ENCODE assay signal across 29 cellular contexts in the genomic region with DNA sequence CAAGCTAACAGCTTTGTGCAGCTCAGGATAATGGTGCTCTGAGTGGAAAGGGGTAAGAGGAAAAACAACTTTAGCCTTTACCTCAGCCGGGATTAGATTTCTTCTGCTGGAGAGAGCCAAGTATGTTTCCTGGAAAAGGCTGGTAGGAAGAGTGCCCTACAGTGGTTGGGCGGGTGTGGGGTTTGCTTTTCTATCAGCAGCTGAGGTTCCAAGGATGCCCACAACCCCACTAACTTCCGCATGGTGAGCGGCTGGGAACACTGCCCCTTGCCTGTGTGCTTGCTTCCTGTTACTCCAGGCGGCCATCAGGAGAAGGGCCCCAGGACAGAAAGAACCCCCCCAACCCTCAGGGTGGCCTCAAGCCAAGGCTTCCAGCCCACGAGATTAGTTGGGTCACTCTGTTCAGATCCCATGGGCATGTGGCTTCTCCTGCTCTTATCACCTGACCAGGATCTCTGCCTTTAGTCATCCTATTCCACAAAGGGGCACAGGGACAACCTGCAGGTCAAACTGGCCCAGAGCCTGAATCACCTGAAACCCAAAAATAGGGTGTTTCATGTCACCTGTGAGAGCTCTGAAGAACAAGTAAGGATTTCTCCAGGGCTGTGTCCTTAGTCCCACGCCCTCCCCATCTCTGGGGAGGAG. TPM values are rescaled to one million over a fixed set of nuclear protein-coding genes. Genes with fewer than 3 reads are reported as not detected.
"Had no signal": no experiment of that assay in that cellular context is flagged by ENCODE, and none has a peak within 500 bp of the region (broad histone marks: within the 10 kb centered on the region; RNA-seq: fewer than 3 reads in every experiment).

No MANE protein-coding gene starts in this region.

- H3K27me3 Mint-ChIP-seq: activated naive CD8-positive, alpha-beta T cell had no signal

- H3K4me3 ChIP-seq: SJSA1 had no signal

- H3K4me3 Mint-ChIP-seq: activated CD8-positive, alpha-beta T cell treated with anti-CD3 and anti-CD28 coated beads, Interleukin-2, amount 10 ng/mL, durations not matched to agents 7 days and 5 days; activated naive CD8-positive, alpha-beta T cell had no signal

- H3K27ac ChIP-seq: KMS-11, SJSA1 had no signal

- H3K4me2 ChIP-seq: KMS-11 had no signal

- H3K36me3 Mint-ChIP-seq: activated naive CD8-positive, alpha-beta T cell had no signal

- DNase-seq: activated CD4-positive, alpha-beta T cell treated with anti-CD3 and anti-CD28 coated beads for 4 hours; activated CD4-positive, alpha-beta T cell treated with anti-CD3 and anti-CD28 coated beads, Interleukin-2, amount 50 U/mL, for 4 hours; activated CD8-positive, alpha-beta memory T cell treated with anti-CD3 and anti-CD28 coated beads, Interleukin-2, amount 50 U/mL, for 48 hours; activated CD8-positive, alpha-beta T cell treated with anti-CD3 and anti-CD28 coated beads, Interleukin-2, amount 10 ng/mL, durations not matched to agents 7 days and 5 days; activated effector memory CD4-positive, alpha-beta T cell treated with anti-CD3 and anti-CD28 coated beads, Interleukin-2, amount 50 U/mL, for 16 hours; activated naive CD4-positive, alpha-beta T cell treated with Interleukin-2 at 50 U/mL for 16 hours; activated T-cell treated with anti-CD3 and anti-CD28 coated beads, Interleukin-2, amount 50 U/mL, for 1 hour; amygdala; NCI-H1092; NCI-H1417; NCI-H1694; NCI-H2029; NCI-H2107; NCI-H2171 treated with DMSO at 0.1 percent for 48 hours; NCI-H226; NCI-H526; NCI-H82; OCI-M1; RPMI8226; SHP77; SW 1271 had no signal

- H3K9ac ChIP-seq: KMS-11 had no signal

- ATAC-seq: activated CD4-positive, CD25-positive, alpha-beta regulatory T cell treated with anti-CD3 and anti-CD28 coated beads, Interleukin-2, amount 50 U/mL, for 24 hours; activated CD8-positive, alpha-beta T cell treated with anti-CD3 and anti-CD28 coated beads, Interleukin-2, amount 10 ng/mL, durations not matched to agents 7 days and 5 days; Panc1; SK-N-SH treated with all-trans-retinoic acid at 6 μM for 48 hours had no signal

- H3K9me3 ChIP-seq: SJSA1 had no signal

- H3K4me1 ChIP-seq: SJSA1 had no signal

- H3K27ac Mint-ChIP-seq: activated CD8-positive, alpha-beta T cell treated with anti-CD3 and anti-CD28 coated beads, Interleukin-2, amount 10 ng/mL, durations not matched to agents 7 days and 5 days; activated naive CD8-positive, alpha-beta T cell had no signal

- H3K27me3 ChIP-seq: SJSA1 had no signal

RNA-seq across cellular contexts. Expression of a gene that starts 32.2 kb away (rescaled TPM):
- total RNA-seq: activated CD8-positive, alpha-beta T cell treated with anti-CD3 and anti-CD28 coated beads, Interleukin-2, amount 10 ng/mL, durations not matched to agents 7 days and 5 days; MCF 10A; SJSA1; T-helper 1 cell treated with Interleukin-12 subunit alpha and Interleukin-12 subunit beta and Interleukin-4 antibody, amounts not matched to agents 30 ng/mL and 1 ng/mL, for 36 hours had no signal
